Comparison of ENCODE assay signal across 33 cellular contexts in the genomic region with DNA sequence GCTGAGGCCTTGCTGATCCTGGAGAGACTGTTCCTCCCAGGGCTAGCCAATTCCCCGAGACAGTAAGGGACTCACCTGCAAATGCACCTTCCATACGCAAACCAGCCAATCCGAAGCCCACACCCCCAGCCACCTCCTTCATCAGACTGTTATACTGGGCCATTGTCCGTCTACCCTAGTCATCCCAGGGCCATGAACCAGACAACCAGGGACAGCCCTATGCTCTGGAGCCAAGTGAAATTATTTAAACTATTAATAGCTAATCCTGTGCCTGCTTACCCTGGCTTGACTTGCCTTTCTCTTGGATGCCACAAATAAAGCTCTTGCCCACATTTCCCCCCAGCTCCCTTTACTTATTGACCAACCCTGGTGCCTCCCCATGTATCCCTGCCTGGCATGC. TPM values are rescaled to one million over a fixed set of nuclear protein-coding genes. Genes with fewer than 3 reads are reported as not detected.
"Had no signal": no experiment of that assay in that cellular context is flagged by ENCODE, and none has a peak within 500 bp of the region (broad histone marks: within the 10 kb centered on the region; RNA-seq: fewer than 3 reads in every experiment).

No MANE protein-coding gene starts in this region.

- H3K36me3 Mint-ChIP-seq: activated CD4-positive, alpha-beta memory T cell treated with anti-CD3 and anti-CD28 coated beads for 36 hours; activated naive CD4-positive, alpha-beta T cell treated with anti-CD3 and anti-CD28 coated beads, Interleukin-2, amount 10 ng/mL, durations not matched to agents 7 days and 5 days; activated naive CD4-positive, alpha-beta T cell treated with anti-CD3 and anti-CD28 coated beads, Interleukin-2, amount 50 U/mL, for 24 hours; activated naive CD8-positive, alpha-beta T cell treated with anti-CD3 and anti-CD28 coated beads for 36 hours had no signal

- H3K27ac ChIP-seq: adrenal gland, body of pancreas, brain microvascular endothelial cell, breast epithelium, VCaP had no signal

- H3K9me3 Mint-ChIP-seq: activated B cell treated with CpG ODN at 0.5 μM for 24 hours; activated CD4-positive, alpha-beta memory T cell treated with anti-CD3 and anti-CD28 coated beads for 36 hours; activated CD4-positive, alpha-beta T cell treated with anti-CD3 and anti-CD28 coated beads, Interleukin-2, amount 10 ng/mL, durations not matched to agents 24 days and 14 days; activated CD8-positive, alpha-beta T cell treated with anti-CD3 and anti-CD28 coated beads for 36 hours; activated naive CD4-positive, alpha-beta T cell treated with anti-CD3 and anti-CD28 coated beads, Interleukin-2, amount 10 ng/mL, durations not matched to agents 7 days and 5 days; activated naive CD4-positive, alpha-beta T cell treated with anti-CD3 and anti-CD28 coated beads, Interleukin-2, amount 50 U/mL, for 24 hours; activated naive CD8-positive, alpha-beta T cell treated with anti-CD3 and anti-CD28 coated beads for 36 hours; activated T-cell treated with anti-CD3 and anti-CD28 coated beads, Interleukin-2, amount 50 U/mL, for 24 hours; activated T-helper 2 cell treated with anti-CD3 and anti-CD28 coated beads, Interferon-gamma antibody, Interleukin-2, Interleukin-4, amounts not matched to agents 10 μg/mL and 5 μg/mL and 100 μg/mL, durations not matched to agents 14 hours and 24 hours and 36 hours; T-helper 1 cell treated with Interleukin-12 subunit alpha and Interleukin-12 subunit beta and Interleukin-4 antibody, amounts not matched to agents 30 μg/mL and 1 μg/mL, for 36 hours; T-helper 2 cell treated with Interferon-gamma antibody and Interleukin-4, amounts not matched to agents 5 μg/mL and 100 μg/mL, for 36 hours had no signal

- H3K4me3 Mint-ChIP-seq: activated B cell treated with CpG ODN at 0.5 μM for 24 hours; activated CD4-positive, alpha-beta memory T cell treated with anti-CD3 and anti-CD28 coated beads for 36 hours; activated CD4-positive, alpha-beta T cell treated with anti-CD3 and anti-CD28 coated beads, Interleukin-2, amount 10 ng/mL, durations not matched to agents 24 days and 14 days; activated CD8-positive, alpha-beta T cell treated with anti-CD3 and anti-CD28 coated beads for 36 hours; activated naive CD4-positive, alpha-beta T cell treated with anti-CD3 and anti-CD28 coated beads, Interleukin-2, amount 10 ng/mL, durations not matched to agents 7 days and 5 days; activated naive CD4-positive, alpha-beta T cell treated with anti-CD3 and anti-CD28 coated beads, Interleukin-2, amount 50 U/mL, for 24 hours; activated naive CD8-positive, alpha-beta T cell treated with anti-CD3 and anti-CD28 coated beads for 36 hours; activated T-cell treated with anti-CD3 and anti-CD28 coated beads, Interleukin-2, amount 50 U/mL, for 24 hours; T-helper 1 cell treated with Interleukin-12 subunit alpha and Interleukin-12 subunit beta and Interleukin-4 antibody, amounts not matched to agents 30 μg/mL and 1 μg/mL, for 36 hours; T-helper 2 cell treated with Interferon-gamma antibody and Interleukin-4, amounts not matched to agents 5 μg/mL and 100 μg/mL, for 36 hours had no signal

- H3K27me3 ChIP-seq: adrenal gland, body of pancreas, brain microvascular endothelial cell, breast epithelium had no signal

- H3K27me3 Mint-ChIP-seq: activated CD8-positive, alpha-beta T cell treated with anti-CD3 and anti-CD28 coated beads for 36 hours; activated naive CD8-positive, alpha-beta T cell treated with anti-CD3 and anti-CD28 coated beads for 36 hours had no signal

- H3K36me3 ChIP-seq: adrenal gland, brain microvascular endothelial cell, breast epithelium had no signal

- H3K4me3 ChIP-seq: adrenal gland, body of pancreas, breast epithelium had no signal

- DNase-seq: activated B cell treated with CpG ODN at 0.5 μM for 24 hours; activated CD4-positive, alpha-beta memory T cell treated with anti-CD3 and anti-CD28 coated beads for 36 hours; activated CD4-positive, alpha-beta T cell treated with anti-CD3 and anti-CD28 coated beads for 4 hours; activated CD4-positive, alpha-beta T cell treated with anti-CD3 and anti-CD28 coated beads, Interleukin-2, amount 10 ng/mL, durations not matched to agents 24 days and 14 days; activated CD4-positive, alpha-beta T cell treated with anti-CD3 and anti-CD28 coated beads, Interleukin-2, amount 50 U/mL, for 1 hour; activated CD4-positive, alpha-beta T cell treated with anti-CD3 and anti-CD28 coated beads, Interleukin-2, amount 50 U/mL, for 4 hours; activated CD4-positive, CD25-positive, alpha-beta regulatory T cell treated with anti-CD3 and anti-CD28 coated beads, Interleukin-2, amount 50 U/mL, for 72 hours; activated CD8-positive, alpha-beta memory T cell treated with anti-CD3 and anti-CD28 coated beads, Interleukin-2, amount 50 U/mL, for 4 hours; activated CD8-positive, alpha-beta T cell treated with anti-CD3 and anti-CD28 coated beads for 36 hours; activated gamma-delta T cell; activated naive CD4-positive, alpha-beta T cell treated with anti-CD3 and anti-CD28 coated beads, Interleukin-2, amount 10 ng/mL, durations not matched to agents 7 days and 5 days; activated naive CD4-positive, alpha-beta T cell treated with Interleukin-2 at 50 U/mL for 16 hours; activated naive CD8-positive, alpha-beta T cell treated with anti-CD3 and anti-CD28 coated beads for 36 hours; activated T-cell treated with anti-CD3 and anti-CD28 coated beads, Interleukin-2, amount 50 U/mL, for 24 hours; activated T-cell treated with anti-CD3 and anti-CD28 coated beads, Interleukin-2, amount 50 U/mL, for 48 hours; adrenal gland; amniotic stem cell; aorta; body of pancreas; brain microvascular endothelial cell; central memory CD4-positive, alpha-beta T cell; T-helper 1 cell; T-helper 2 cell; T-helper 9 cell had no signal

- H3K27ac Mint-ChIP-seq: activated B cell treated with CpG ODN at 0.5 μM for 24 hours; activated CD4-positive, alpha-beta memory T cell treated with anti-CD3 and anti-CD28 coated beads for 36 hours; activated CD4-positive, alpha-beta T cell treated with anti-CD3 and anti-CD28 coated beads, Interleukin-2, amount 10 ng/mL, durations not matched to agents 24 days and 14 days; activated CD8-positive, alpha-beta T cell treated with anti-CD3 and anti-CD28 coated beads for 36 hours; activated naive CD4-positive, alpha-beta T cell treated with anti-CD3 and anti-CD28 coated beads, Interleukin-2, amount 10 ng/mL, durations not matched to agents 7 days and 5 days; activated naive CD4-positive, alpha-beta T cell treated with anti-CD3 and anti-CD28 coated beads, Interleukin-2, amount 50 U/mL, for 24 hours; activated naive CD8-positive, alpha-beta T cell treated with anti-CD3 and anti-CD28 coated beads for 36 hours; activated T-cell treated with anti-CD3 and anti-CD28 coated beads, Interleukin-2, amount 50 U/mL, for 24 hours; activated T-helper 2 cell treated with anti-CD3 and anti-CD28 coated beads, Interferon-gamma antibody, Interleukin-2, Interleukin-4, amounts not matched to agents 10 μg/mL and 5 μg/mL and 100 μg/mL, durations not matched to agents 14 hours and 24 hours and 36 hours; T-helper 1 cell treated with Interleukin-12 subunit alpha and Interleukin-12 subunit beta and Interleukin-4 antibody, amounts not matched to agents 30 μg/mL and 1 μg/mL, for 36 hours; T-helper 2 cell treated with Interferon-gamma antibody and Interleukin-4, amounts not matched to agents 5 μg/mL and 100 μg/mL, for 36 hours had no signal

- H3K9me3 ChIP-seq: adrenal gland, body of pancreas, breast epithelium had no signal

- ATAC-seq: activated CD8-positive, alpha-beta T cell treated with anti-CD3 and anti-CD28 coated beads for 36 hours; body of pancreas had no signal

RNA-seq across cellular contexts. Expression of a gene that starts 4.0 kb away (rescaled TPM):
- total RNA-seq: activated B cell treated with CpG ODN at 0.5 μM for 24 hours; activated CD4-positive, alpha-beta memory T cell treated with anti-CD3 and anti-CD28 coated beads for 36 hours; activated CD4-positive, alpha-beta T cell treated with anti-CD3 and anti-CD28 coated beads, Interleukin-2, amount 10 ng/mL, durations not matched to agents 24 days and 14 days; activated CD8-positive, alpha-beta memory T cell treated with anti-CD3 and anti-CD28 coated beads for 36 hours; activated CD8-positive, alpha-beta T cell treated with anti-CD3 and anti-CD28 coated beads for 36 hours; activated naive CD8-positive, alpha-beta T cell treated with anti-CD3 and anti-CD28 coated beads for 36 hours; activated T-helper 2 cell treated with anti-CD3 and anti-CD28 coated beads, Interferon-gamma antibody, Interleukin-2, Interleukin-4, amounts not matched to agents 10 μg/mL and 5 μg/mL and 100 μg/mL, durations not matched to agents 14 hours and 24 hours and 36 hours; aorta; astrocyte; body of pancreas; breast epithelium; cardiac septum had no signal
- polyA plus RNA-seq: aorta had no signal

RNA-seq across cellular contexts. Expression of a gene that starts 24.2 kb away (rescaled TPM):
- total RNA-seq: activated B cell treated with CpG ODN at 0.5 μM for 24 hours; activated CD4-positive, alpha-beta memory T cell treated with anti-CD3 and anti-CD28 coated beads for 36 hours; activated CD4-positive, alpha-beta T cell treated with anti-CD3 and anti-CD28 coated beads, Interleukin-2, amount 10 ng/mL, durations not matched to agents 24 days and 14 days; activated CD8-positive, alpha-beta memory T cell treated with anti-CD3 and anti-CD28 coated beads for 36 hours; activated CD8-positive, alpha-beta T cell treated with anti-CD3 and anti-CD28 coated beads for 36 hours; activated naive CD8-positive, alpha-beta T cell treated with anti-CD3 and anti-CD28 coated beads for 36 hours; activated T-helper 2 cell treated with anti-CD3 and anti-CD28 coated beads, Interferon-gamma antibody, Interleukin-2, Interleukin-4, amounts not matched to agents 10 μg/mL and 5 μg/mL and 100 μg/mL, durations not matched to agents 14 hours and 24 hours and 36 hours; aorta; astrocyte had no signal
- polyA plus RNA-seq: aorta had no signal
